1 cellular context compared by ENCODE assay signal in the genomic region with DNA sequence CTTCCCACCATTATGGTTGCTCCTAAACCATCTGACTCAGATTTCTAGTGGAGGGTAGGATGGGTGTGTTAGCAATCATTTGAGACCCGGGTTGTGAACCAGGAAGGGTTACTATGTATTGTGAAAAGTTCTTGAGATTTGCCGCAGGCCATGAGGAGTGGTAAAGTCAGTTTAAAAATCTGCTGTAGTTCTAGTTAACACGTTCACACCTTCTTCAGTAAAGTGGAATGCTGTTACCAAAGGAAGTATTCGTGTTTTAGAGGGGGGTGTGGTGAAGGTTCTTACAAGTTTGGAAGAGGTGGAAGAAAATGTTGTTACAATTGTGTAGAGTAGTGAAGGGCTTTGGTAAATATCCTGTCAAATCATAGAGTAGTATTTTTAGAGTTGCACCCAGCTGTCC.
TF ChIP-seq lines count a peak whose summit lies in the region.

No MANE protein-coding gene starts in this region.

TF ChIP-seq in HepG2, 621 proteins besides CTCF, POLR2A, EP300 and RAD21:
- TF ChIP-seq SALL2 (CRISPR knock-in tag; IDR thresholded peaks at IDR 0.05), result no peak
- TF ChIP-seq ZNF775 (CRISPR knock-in tag; IDR thresholded peaks at IDR 0.05; ENCODE audit: borderline replicate concordance), result no peak
- no peak for TF ChIP-seq ZNF605 (CRISPR knock-in tag; IDR thresholded peaks at IDR 0.05)
- TF ChIP-seq ZIK1 (CRISPR knock-in tag; IDR thresholded peaks at IDR 0.05; ENCODE audit: borderline replicate concordance, low read depth), result no peak
- no peak for TF ChIP-seq ZNF432 (CRISPR knock-in tag; IDR thresholded peaks at IDR 0.05; ENCODE audit: borderline replicate concordance)
- TF ChIP-seq ZNF263 (CRISPR knock-in tag; IDR thresholded peaks at IDR 0.05), result no peak
- TF ChIP-seq, protein P1, sequence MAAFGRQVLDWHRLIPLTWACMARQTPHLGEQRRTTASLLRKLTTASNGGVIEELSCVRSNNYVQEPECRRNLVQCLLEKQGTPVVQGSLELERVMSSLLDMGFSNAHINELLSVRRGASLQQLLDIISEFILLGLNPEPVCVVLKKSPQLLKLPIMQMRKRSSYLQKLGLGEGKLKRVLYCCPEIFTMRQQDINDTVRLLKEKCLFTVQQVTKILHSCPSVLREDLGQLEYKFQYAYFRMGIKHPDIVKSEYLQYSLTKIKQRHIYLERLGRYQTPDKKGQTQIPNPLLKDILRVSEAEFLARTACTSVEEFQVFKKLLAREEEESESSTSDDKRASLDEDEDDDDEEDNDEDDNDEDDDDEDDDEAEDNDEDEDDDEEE (CRISPR knock-in tag; IDR thresholded peaks at IDR 0.05), result no peak
- TF ChIP-seq, protein P2, sequence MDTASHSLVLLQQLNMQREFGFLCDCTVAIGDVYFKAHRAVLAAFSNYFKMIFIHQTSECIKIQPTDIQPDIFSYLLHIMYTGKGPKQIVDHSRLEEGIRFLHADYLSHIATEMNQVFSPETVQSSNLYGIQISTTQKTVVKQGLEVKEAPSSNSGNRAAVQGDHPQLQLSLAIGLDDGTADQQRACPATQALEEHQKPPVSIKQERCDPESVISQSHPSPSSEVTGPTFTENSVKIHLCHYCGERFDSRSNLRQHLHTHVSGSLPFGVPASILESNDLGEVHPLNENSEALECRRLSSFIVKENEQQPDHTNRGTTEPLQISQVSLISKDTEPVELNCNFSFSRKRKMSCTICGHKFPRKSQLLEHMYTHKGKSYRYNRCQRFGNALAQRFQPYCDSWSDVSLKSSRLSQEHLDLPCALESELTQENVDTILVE (CRISPR knock-in tag; IDR thresholded peaks at IDR 0.05), result no peak
- TF ChIP-seq CBFB (CRISPR knock-in tag; IDR thresholded peaks at IDR 0.05), result no peak
